9 cellular contexts compared by ENCODE assay signal in genomic region chr12:71639341-71639760, GRCh38. TPM values are rescaled to one million over a fixed set of nuclear protein-coding genes. Genes with fewer than 3 reads are reported as not detected.
A peak's percentile ranks its signal among the peaks of the same experiment; 100 is the strongest.
DNase-seq lines count a peak whose midpoint lies in the region; ATAC-seq and TF ChIP-seq lines count a peak whose summit lies in the region.
"Had no signal": no experiment of that assay in that cellular context is flagged by ENCODE, and none has a peak within 500 bp of the region (broad histone marks: within the 10 kb centered on the region; RNA-seq: fewer than 3 reads in every experiment).

No MANE protein-coding gene starts in this region.

- intact Hi-C loops in mammary epithelial cell (cut with micrococcal nuclease) = no loop called here

- H3K4me3 Mint-ChIP-seq in activated CD8-positive, alpha-beta memory T cell treated with anti-CD3 and anti-CD28 coated beads, Interleukin-2, amount 10 ng/mL, durations not matched to agents 7 days and 5 days = no peak overlapping the region
- H3K4me3 Mint-ChIP-seq in stimulated activated effector memory CD8-positive, alpha-beta T cell treated with anti-CD3 and anti-CD28 coated beads, Interleukin-12 subunit alpha, Interleukin-12 subunit beta, amount 100 ng/mL, for 72 hours = no peak overlapping the region

- no peak overlapping the region for H3K4me2 ChIP-seq in mammary epithelial cell (ENCODE audit: insufficient read depth, low read depth, low read length)
- H3K4me2 ChIP-seq in hepatocyte = no peak overlapping the region

- H3K9me2 ChIP-seq in hepatocyte (replicated peaks; ENCODE audit: insufficient read depth) = no peaks in the 10 kb centered on the region

- no peaks in the 10 kb centered on the region for H3K4me1 ChIP-seq in mammary epithelial cell (ENCODE audit: insufficient read depth, low read length)
- no peaks in the 10 kb centered on the region for H3K4me1 ChIP-seq in hepatocyte (ENCODE audit: insufficient read depth)

- in situ Hi-C loops in mammary epithelial cell (cut with MboI; ENCODE audit: low sequenced_read_pairs in 2 of 2) = no loop called here

- CTCF ChIA-PET in activated CD8-positive, alpha-beta memory T cell treated with anti-CD3 and anti-CD28 coated beads, Interleukin-2, amount 10 ng/mL, durations not matched to agents 7 days and 5 days (lab: Charles Lee) = no interaction called here
- CTCF ChIA-PET in mammary epithelial cell (lab: Charles Lee; ENCODE audit: low non-redundant PET) = no interaction called here

- dilution Hi-C loops in mammary epithelial cell (cut with HindIII; ENCODE audit: low sequenced_read_pairs) = no loop called here

- H3K9ac ChIP-seq in mammary epithelial cell (ENCODE audit: insufficient read depth, low read length) = no peak overlapping the region

- DNase-seq in activated CD8-positive, alpha-beta memory T cell treated with anti-CD3 and anti-CD28 coated beads, Interleukin-2, amount 10 ng/mL, durations not matched to agents 7 days and 5 days = no peak
- DNase-seq in activated CD8-positive, alpha-beta memory T cell treated with anti-CD3 and anti-CD28 coated beads, Interleukin-2, amount 50 U/mL, for 4 hours = no peak
- peak; percentile 23 for DNase-seq in HT1080 (ENCODE audit: low read depth)
- DNase-seq in mammary epithelial cell = peak; percentile 4
- no peak for DNase-seq in stimulated activated effector memory CD8-positive, alpha-beta T cell treated with anti-CD3 and anti-CD28 coated beads, Interleukin-12 subunit alpha, Interleukin-12 subunit beta, amount 100 ng/mL, for 72 hours (ENCODE audit: low spot score in 2 of 2)
- no peak for DNase-seq in hepatocyte (ENCODE audit: low spot score)
- no peak for DNase-seq in NCI-H345 (lab: John Stamatoyannopoulos, UW)
- no peak for DNase-seq in stimulated activated CD4-positive, alpha-beta T cell treated with anti-CD3 and anti-CD28 coated beads, Interleukin-1b, Interleukin-23, amount 100 ng/mL, for 48 hours
- DNase-seq: NCI-H774 had no signal

- peak; percentile 42 for ATAC-seq in activated CD8-positive, alpha-beta memory T cell treated with anti-CD3 and anti-CD28 coated beads, Interleukin-2, amount 10 ng/mL, durations not matched to agents 7 days and 5 days
- peak; percentile 79 for ATAC-seq in stimulated activated effector memory CD8-positive, alpha-beta T cell treated with anti-CD3 and anti-CD28 coated beads, Interleukin-12 subunit alpha, Interleukin-12 subunit beta, amount 100 ng/mL, for 72 hours

- H3K36me3 Mint-ChIP-seq in activated CD8-positive, alpha-beta memory T cell treated with anti-CD3 and anti-CD28 coated beads, Interleukin-2, amount 10 ng/mL, durations not matched to agents 7 days and 5 days = peaks cover 51% of the 10 kb centered on the region
- H3K36me3 Mint-ChIP-seq in stimulated activated effector memory CD8-positive, alpha-beta T cell treated with anti-CD3 and anti-CD28 coated beads, Interleukin-12 subunit alpha, Interleukin-12 subunit beta, amount 100 ng/mL, for 72 hours = no peaks in the 10 kb centered on the region

- TF ChIP-seq CTCF in mammary epithelial cell (conservative IDR thresholded peaks at IDR 0.05 in 1 of 2, IDR thresholded peaks at IDR 0.05 in 1 of 2; ENCODE audit: extremely low read depth in 1 of 2, insufficient read depth in 1 of 2, low read depth in 1 of 2, low read length in 2 of 2) (peak in 1 of 2 donors; percentile 14), hepatocyte (IDR thresholded peaks at IDR 0.05; ENCODE audit: poor library complexity) (no peak)

- peaks cover 43% of the 10 kb centered on the region for H3K36me3 ChIP-seq in mammary epithelial cell (ENCODE audit: insufficient read depth, low read length)
- no peaks in the 10 kb centered on the region for H3K36me3 ChIP-seq in hepatocyte (replicated peaks; ENCODE audit: insufficient read depth, low read depth)

- no peak overlapping the region for H3K4me3 ChIP-seq in mammary epithelial cell (replicated peaks in 1 of 3; ENCODE audit: insufficient read depth in 1 of 3, low read depth in 2 of 3, low read length in 3 of 3)
- no peak overlapping the region for H3K4me3 ChIP-seq in hepatocyte

- no peaks in the 10 kb centered on the region for H3K9me3 Mint-ChIP-seq in activated CD8-positive, alpha-beta memory T cell treated with anti-CD3 and anti-CD28 coated beads, Interleukin-2, amount 10 ng/mL, durations not matched to agents 7 days and 5 days (ENCODE audit: low read depth)
- H3K9me3 Mint-ChIP-seq in stimulated activated effector memory CD8-positive, alpha-beta T cell treated with anti-CD3 and anti-CD28 coated beads, Interleukin-12 subunit alpha, Interleukin-12 subunit beta, amount 100 ng/mL, for 72 hours = no peaks in the 10 kb centered on the region

- no peak overlapping the region for H3K27ac ChIP-seq in mammary epithelial cell (ENCODE audit: insufficient read depth, low read depth, low read length)
- H3K27ac ChIP-seq in hepatocyte = no peak overlapping the region

- peak overlapping the region; percentile 40 for H3K27ac Mint-ChIP-seq in activated CD8-positive, alpha-beta memory T cell treated with anti-CD3 and anti-CD28 coated beads, Interleukin-2, amount 10 ng/mL, durations not matched to agents 7 days and 5 days
- peak overlapping the region; percentile 37 for H3K27ac Mint-ChIP-seq in stimulated activated effector memory CD8-positive, alpha-beta T cell treated with anti-CD3 and anti-CD28 coated beads, Interleukin-12 subunit alpha, Interleukin-12 subunit beta, amount 100 ng/mL, for 72 hours

- no peak overlapping the region for H2AFZ ChIP-seq in mammary epithelial cell (ENCODE audit: low read depth, low read length)
- no peak overlapping the region for H2AFZ ChIP-seq in hepatocyte

- no peaks in the 10 kb centered on the region for H3K27me3 ChIP-seq in mammary epithelial cell (ENCODE audit: insufficient read depth, low read length)
- no peaks in the 10 kb centered on the region for H3K27me3 ChIP-seq in hepatocyte

- WGBS in mammary epithelial cell (ENCODE audit: low coverage, missing lambda C conversion rate) = 100% methylated on average over 1 of the region's 2 CpGs
- WGBS in hepatocyte (ENCODE audit: low lambda C conversion rate, missing lambda C conversion rate) = 82% methylated on average over 2 of the region's 2 CpGs

- peaks cover 22% of the 10 kb centered on the region for H3K79me2 ChIP-seq in mammary epithelial cell (ENCODE audit: insufficient read depth, low read length)
- peaks cover 14% of the 10 kb centered on the region for H3K79me2 ChIP-seq in hepatocyte

- H4K20me1 ChIP-seq in mammary epithelial cell (ENCODE audit: insufficient read depth, low read length) (no peaks in the 10 kb centered on the region), hepatocyte (ENCODE audit: insufficient read depth, poor library complexity, severe bottlenecking) (no peaks in the 10 kb centered on the region)

- H3K27me3 Mint-ChIP-seq in activated CD8-positive, alpha-beta memory T cell treated with anti-CD3 and anti-CD28 coated beads, Interleukin-2, amount 10 ng/mL, durations not matched to agents 7 days and 5 days = no peaks in the 10 kb centered on the region

- no TSS peak for BruUV-seq in mammary epithelial cell (replicated peaks; lab: Mats Ljungman, UMichigan)

- peaks cover 25% of the 10 kb centered on the region for H3K4me1 Mint-ChIP-seq in activated CD8-positive, alpha-beta memory T cell treated with anti-CD3 and anti-CD28 coated beads, Interleukin-2, amount 10 ng/mL, durations not matched to agents 7 days and 5 days
- peaks cover 35% of the 10 kb centered on the region for H3K4me1 Mint-ChIP-seq in stimulated activated effector memory CD8-positive, alpha-beta T cell treated with anti-CD3 and anti-CD28 coated beads, Interleukin-12 subunit alpha, Interleukin-12 subunit beta, amount 100 ng/mL, for 72 hours

- no peaks in the 10 kb centered on the region for H3K9me3 ChIP-seq in mammary epithelial cell (replicated peaks; ENCODE audit: insufficient read depth, low read length)
- H3K9me3 ChIP-seq in hepatocyte (ENCODE audit: low read depth) = no peaks in the 10 kb centered on the region

RNA-seq across cellular contexts. Expression of gene ZFC3H1, which starts 24.3 kb away (rescaled TPM):
- 10 to 100 TPM; 54.6 to 79.2 TPM for total RNA-seq in activated CD8-positive, alpha-beta memory T cell treated with anti-CD3 and anti-CD28 coated beads, Interleukin-2, amount 10 ng/mL, durations not matched to agents 7 days and 5 days
- total RNA-seq in HT1080 (2014; rRNA removed; shearing (Covaris generic)) = 5.3 and 9.3 TPM in 2 replicates
- polyA plus RNA-seq in HT1080 (2015; cell fraction: cytosol; rRNA removed) = 13.3 and 18.3 TPM in 2 replicates
- 214 and 228 TPM in 2 replicates for polyA plus RNA-seq in HT1080 (2015; cell fraction: nucleus; rRNA removed)
- 10 to 100 TPM; 31.2 to 50.2 TPM for total RNA-seq in mammary epithelial cell
- polyA plus RNA-seq in mammary epithelial cell = 13.6 TPM
- polyA minus RNA-seq in mammary epithelial cell = 12.2 TPM
- 46.4 and 48.6 TPM in 2 replicates for total RNA-seq in hepatocyte
- 28.0 and 45.5 TPM in 2 replicates for polyA plus RNA-seq in hepatocyte

RNA-seq across cellular contexts. Expression of gene THAP2, which starts 24.8 kb away (rescaled TPM):
- total RNA-seq in activated CD8-positive, alpha-beta memory T cell treated with anti-CD3 and anti-CD28 coated beads, Interleukin-2, amount 10 ng/mL, durations not matched to agents 7 days and 5 days = 1 to 10 TPM; 6.9 to 8.1 TPM
- total RNA-seq in HT1080 (2014; rRNA removed; shearing (Covaris generic)) = 3.9 and 4.2 TPM in 2 replicates
- 6.2 and 6.6 TPM in 2 replicates for polyA plus RNA-seq in HT1080 (2015; cell fraction: cytosol; rRNA removed)
- 9.0 and 9.4 TPM in 2 replicates for polyA plus RNA-seq in HT1080 (2015; cell fraction: nucleus; rRNA removed)
- total RNA-seq in mammary epithelial cell = 1 to 10 TPM; 3.8 to 5.5 TPM
- polyA plus RNA-seq in mammary epithelial cell = 1.1 TPM
- not detected for polyA minus RNA-seq in mammary epithelial cell
- 6.1 and 7.0 TPM in 2 replicates for total RNA-seq in hepatocyte
- 6.1 and 6.9 TPM in 2 replicates for polyA plus RNA-seq in hepatocyte

RNA-seq across cellular contexts. Expression of gene TMEM19, which starts 46.5 kb away (rescaled TPM):
- total RNA-seq in activated CD8-positive, alpha-beta memory T cell treated with anti-CD3 and anti-CD28 coated beads, Interleukin-2, amount 10 ng/mL, durations not matched to agents 7 days and 5 days = 10 to 100 TPM; 16.5 to 16.6 TPM
- 41.8 and 55.8 TPM in 2 replicates for total RNA-seq in HT1080 (2014; rRNA removed; shearing (Covaris generic))
- 23.9 and 25.4 TPM in 2 replicates for polyA plus RNA-seq in HT1080 (2015; cell fraction: cytosol; rRNA removed)
- polyA plus RNA-seq in HT1080 (2015; cell fraction: nucleus; rRNA removed) = 23.5 and 31.1 TPM in 2 replicates
- 10 to 100 TPM; 22.1 to 41.7 TPM for total RNA-seq in mammary epithelial cell
- 23.6 TPM for polyA plus RNA-seq in mammary epithelial cell
- 21.6 TPM for polyA minus RNA-seq in mammary epithelial cell
- total RNA-seq in hepatocyte = 24.8 and 28.2 TPM in 2 replicates
- 19.4 and 24.1 TPM in 2 replicates for polyA plus RNA-seq in hepatocyte

Comparison
In these comparisons a context has a peak if more than half of its experiments do, and no peak if none do; other contexts are left out.
1. DNase-seq: peak in HT1080 (single experiment) and mammary epithelial cell (single experiment); none in activated CD8-positive, alpha-beta memory T cell treated with anti-CD3 and anti-CD28 coated beads, Interleukin-2, amount 10 ng/mL, durations not matched to agents 7 days and 5 days (single experiment), activated CD8-positive, alpha-beta memory T cell treated with anti-CD3 and anti-CD28 coated beads, Interleukin-2, amount 50 U/mL, for 4 hours (single experiment), stimulated activated effector memory CD8-positive, alpha-beta T cell treated with anti-CD3 and anti-CD28 coated beads, Interleukin-12 subunit alpha, Interleukin-12 subunit beta, amount 100 ng/mL, for 72 hours (0 of 2), hepatocyte (single experiment), NCI-H345 (single experiment) and stimulated activated CD4-positive, alpha-beta T cell treated with anti-CD3 and anti-CD28 coated beads, Interleukin-1b, Interleukin-23, amount 100 ng/mL, for 48 hours (single experiment).